In the genomic region with DNA sequence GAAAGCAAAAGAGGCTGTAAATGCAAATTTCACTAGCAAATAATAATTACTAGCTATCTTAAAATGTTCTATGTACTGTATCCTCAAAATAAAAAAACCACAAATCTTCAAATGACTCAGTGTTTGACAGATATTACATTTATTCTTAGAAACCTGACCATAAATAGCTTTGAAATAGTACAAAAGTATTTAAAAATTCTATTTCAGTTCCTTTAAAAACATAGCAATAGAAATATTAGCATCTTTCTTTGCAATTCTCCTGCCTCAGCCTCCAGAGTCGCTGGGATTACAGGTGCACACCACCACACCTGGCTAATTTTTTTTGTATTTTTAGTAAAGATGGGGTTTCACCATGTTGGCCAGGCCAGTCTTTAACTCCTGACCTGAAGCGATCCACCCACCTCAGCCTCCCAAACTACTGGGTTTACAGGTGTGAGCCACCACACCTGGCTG, we compare ENCODE assay signal across 16 cellular contexts. TPM values are rescaled to one million over a fixed set of nuclear protein-coding genes. Genes with fewer than 3 reads are reported as not detected.
A peak's percentile ranks its signal among the peaks of the same experiment; 100 is the strongest.
DNase-seq lines count a peak whose midpoint lies in the region; ATAC-seq and TF ChIP-seq lines count a peak whose summit lies in the region.
"Had no signal": no experiment of that assay in that cellular context is flagged by ENCODE, and none has a peak within 500 bp of the region (broad histone marks: within the 10 kb centered on the region; RNA-seq: fewer than 3 reads in every experiment).

No MANE protein-coding gene starts in this region.

- no peak overlapping the region for H3K27ac Mint-ChIP-seq in immature natural killer cell
- no peak overlapping the region for H3K27ac Mint-ChIP-seq in stimulated activated naive CD8-positive, alpha-beta T cell treated with anti-CD3 and anti-CD28 coated beads, Interleukin-15, amount 100 ng/mL, for 72 hours
- H3K27ac Mint-ChIP-seq: activated CD4-positive, alpha-beta T cell treated with anti-CD3 and anti-CD28 coated beads for 36 hours had no signal

- CTCF ChIA-PET in GM10248 (lab: Yijun Ruan, JAX) = interaction anchor here (0.7 to 1.8 kb wide), 8 partner anchors 9 to 62 kb away, joined by 3 to 4 read pairs (median 3); no protein-coding TSS in a partner anchor

- peaks cover 0 to 2% of the 10 kb centered on the region in 2 donors for H3K4me1 Mint-ChIP-seq in immature natural killer cell
- no peaks in the 10 kb centered on the region for H3K4me1 Mint-ChIP-seq in stimulated activated naive CD8-positive, alpha-beta T cell treated with anti-CD3 and anti-CD28 coated beads, Interleukin-15, amount 100 ng/mL, for 72 hours
- H3K4me1 Mint-ChIP-seq: activated CD4-positive, alpha-beta T cell treated with anti-CD3 and anti-CD28 coated beads for 36 hours had no signal

- H3K9me3 Mint-ChIP-seq in immature natural killer cell = no peaks in the 10 kb centered on the region
- H3K9me3 Mint-ChIP-seq in stimulated activated naive CD8-positive, alpha-beta T cell treated with anti-CD3 and anti-CD28 coated beads, Interleukin-15, amount 100 ng/mL, for 72 hours = no peaks in the 10 kb centered on the region

- no peak overlapping the region for H3K4me3 Mint-ChIP-seq in immature natural killer cell
- H3K4me3 Mint-ChIP-seq in stimulated activated naive CD8-positive, alpha-beta T cell treated with anti-CD3 and anti-CD28 coated beads, Interleukin-15, amount 100 ng/mL, for 72 hours = no peak overlapping the region
- H3K4me3 Mint-ChIP-seq: activated CD4-positive, alpha-beta T cell treated with anti-CD3 and anti-CD28 coated beads for 36 hours had no signal

- H3K4me3 ChIP-seq in foreskin fibroblast (ENCODE audit: low read depth in 1 of 2, low read length in 2 of 2) = no peak overlapping the region
- H3K4me3 ChIP-seq: esophagus squamous epithelium, prostate gland, SK-N-MC had no signal

- peak; percentile 31 for DNase-seq in GM10248 (ENCODE audit: extremely low spot score)
- DNase-seq in kidney glomerular epithelial cell (lab: John Stamatoyannopoulos, UW) = no peak
- DNase-seq in immature natural killer cell = no peak
- no peak for DNase-seq in foreskin fibroblast
- DNase-seq in stimulated activated naive CD8-positive, alpha-beta T cell treated with anti-CD3 and anti-CD28 coated beads, Interleukin-15, amount 100 ng/mL, for 72 hours = no peak
- DNase-seq: activated CD4-positive, alpha-beta T cell treated with anti-CD3 and anti-CD28 coated beads for 36 hours; activated effector memory CD4-positive, alpha-beta T cell treated with anti-CD3 and anti-CD28 coated beads, Interleukin-2, amount 50 U/mL, for 16 hours; caudate nucleus; esophagus squamous epithelium; NCI-H1105 treated with DMSO at 0.1 percent for 48 hours; stimulated activated CD4-positive, alpha-beta T cell treated with anti-CD3 and anti-CD28 coated beads, Interleukin-4, amount 100 ng/mL, for 1 hour had no signal

- ATAC-seq in GM19395 (IDR thresholded peaks at IDR 0.05; ENCODE audit: unreplicated experiment) (peak; percentile 86), HG02678 (IDR thresholded peaks at IDR 0.05; ENCODE audit: unreplicated experiment) (peak; percentile 62), HG03457 (IDR thresholded peaks at IDR 0.05; ENCODE audit: unreplicated experiment) (peak; percentile 70)
- ATAC-seq in stimulated activated naive CD8-positive, alpha-beta T cell treated with anti-CD3 and anti-CD28 coated beads, Interleukin-15, amount 100 ng/mL, for 72 hours = no peak
- ATAC-seq: activated CD4-positive, alpha-beta T cell treated with anti-CD3 and anti-CD28 coated beads for 36 hours had no signal

- H3K27me3 Mint-ChIP-seq in immature natural killer cell (ENCODE audit: low read depth in 3 of 3) = peaks cover 0 to 3% (median 0%) of the 10 kb centered on the region in 3 donors
- H3K27me3 Mint-ChIP-seq in stimulated activated naive CD8-positive, alpha-beta T cell treated with anti-CD3 and anti-CD28 coated beads, Interleukin-15, amount 100 ng/mL, for 72 hours = no peaks in the 10 kb centered on the region
- H3K27me3 Mint-ChIP-seq: activated CD4-positive, alpha-beta T cell treated with anti-CD3 and anti-CD28 coated beads for 36 hours had no signal

- POLR2A ChIA-PET in GM10248 (lab: Yijun Ruan, JAX) = no interaction called here

- TF ChIP-seq CTCF in GM10248 (IDR thresholded peaks at IDR 0.05; ENCODE audit: control extremely low read depth, extremely low read depth, low read depth, missing control alignments) (no peak), foreskin fibroblast (IDR thresholded peaks at IDR 0.05; ENCODE audit: low read depth, low read length) (no peak)

- peaks cover 9 to 31% (median 24%) of the 10 kb centered on the region in 3 donors for H3K36me3 Mint-ChIP-seq in immature natural killer cell

RNA-seq across cellular contexts. Expression of a gene that starts 50.6 kb away (rescaled TPM):
- 10 to 100 TPM in 1 of 3 donors, 1 to 10 TPM in 2; 5.4 to 21.0 (median 7.9) TPM for polyA plus RNA-seq in immature natural killer cell
